In genomic region chr6:28929887-28930620, GRCh38 we compare ENCODE assay signal across 22 cellular contexts.
"Had no signal": no experiment of that assay in that cellular context is flagged by ENCODE, and none has a peak within 500 bp of the region (broad histone marks: within the 10 kb centered on the region; RNA-seq: fewer than 3 reads in every experiment).

No MANE protein-coding gene starts in this region.

- H3K4me3 Mint-ChIP-seq: activated CD4-positive, alpha-beta memory T cell treated with anti-CD3 and anti-CD28 coated beads, Interleukin-2, amount 10 ng/mL, durations not matched to agents 7 days and 5 days; activated CD4-positive, alpha-beta T cell treated with anti-CD3 and anti-CD28 coated beads for 36 hours; activated naive CD4-positive, alpha-beta T cell treated with anti-CD3 and anti-CD28 coated beads, Interleukin-2, amount 10 ng/mL, durations not matched to agents 7 days and 5 days; activated naive CD8-positive, alpha-beta T cell treated with anti-CD3 and anti-CD28 coated beads for 36 hours; activated T-cell treated with anti-CD3 and anti-CD28 coated beads, Interleukin-2, amount 50 U/mL, for 72 hours had no signal

- H3K4me2 ChIP-seq: PC-9 had no signal

- ATAC-seq: activated CD4-positive, alpha-beta T cell treated with anti-CD3 and anti-CD28 coated beads for 36 hours; activated T-cell treated with anti-CD3 and anti-CD28 coated beads, Interleukin-2, amount 50 U/mL, for 72 hours had no signal

- H3K36me3 Mint-ChIP-seq: activated naive CD4-positive, alpha-beta T cell treated with anti-CD3 and anti-CD28 coated beads, Interleukin-2, amount 10 ng/mL, durations not matched to agents 7 days and 5 days; activated naive CD8-positive, alpha-beta T cell treated with anti-CD3 and anti-CD28 coated beads for 36 hours had no signal

- H3K4me1 Mint-ChIP-seq: activated CD4-positive, alpha-beta T cell treated with anti-CD3 and anti-CD28 coated beads for 36 hours had no signal

- H3K4me3 ChIP-seq: PC-9 had no signal

- H3K27ac ChIP-seq: PC-9, VCaP had no signal

- H2AFZ ChIP-seq: PC-9 had no signal

- H3K9me3 Mint-ChIP-seq: activated CD4-positive, alpha-beta memory T cell treated with anti-CD3 and anti-CD28 coated beads, Interleukin-2, amount 10 ng/mL, durations not matched to agents 7 days and 5 days; activated naive CD4-positive, alpha-beta T cell treated with anti-CD3 and anti-CD28 coated beads, Interleukin-2, amount 10 ng/mL, durations not matched to agents 7 days and 5 days; activated naive CD8-positive, alpha-beta T cell treated with anti-CD3 and anti-CD28 coated beads for 36 hours; activated T-cell treated with anti-CD3 and anti-CD28 coated beads, Interleukin-2, amount 50 U/mL, for 72 hours; activated T-helper 2 cell treated with anti-CD3 and anti-CD28 coated beads, Interferon-gamma antibody, Interleukin-2, Interleukin-4, amounts not matched to agents 10 μg/mL and 5 μg/mL and 100 μg/mL, durations not matched to agents 14 hours and 24 hours and 36 hours had no signal

- DNase-seq: activated CD4-positive, alpha-beta memory T cell treated with anti-CD3 and anti-CD28 coated beads, Interleukin-2, amount 10 ng/mL, durations not matched to agents 7 days and 5 days; activated CD4-positive, alpha-beta T cell treated with anti-CD3 and anti-CD28 coated beads for 36 hours; activated CD4-positive, alpha-beta T cell treated with anti-CD3 and anti-CD28 coated beads, Interleukin-2, amount 50 U/mL, for 1 hour; activated gamma-delta T cell treated with Interleukin-2 at 50 U/mL for 16 hours; activated naive CD4-positive, alpha-beta T cell treated with anti-CD3 and anti-CD28 coated beads, Interleukin-2, amount 10 ng/mL, durations not matched to agents 7 days and 5 days; activated naive CD8-positive, alpha-beta T cell treated with anti-CD3 and anti-CD28 coated beads for 36 hours; activated T-cell treated with anti-CD3 and anti-CD28 coated beads for 4 hours; activated T-cell treated with anti-CD3 and anti-CD28 coated beads, Interleukin-2, amount 50 U/mL, for 72 hours; anterior cingulate cortex; MM.1S; NCI-H1105; NCI-H1436 treated with DMSO at 0.1 percent for 48 hours; NCI-H187; NCI-H2081; NCI-H510A treated with DMSO at 0.1 percent for 48 hours; NCI-H69; NK-92 treated with Interleukin-12 subunit alpha and Interleukin-12 subunit beta, amount 100 ng/mL, for 24 hours; PC-9; SIG-M5; T-helper 1 cell had no signal

- H3K27ac Mint-ChIP-seq: activated CD4-positive, alpha-beta memory T cell treated with anti-CD3 and anti-CD28 coated beads, Interleukin-2, amount 10 ng/mL, durations not matched to agents 7 days and 5 days; activated CD4-positive, alpha-beta T cell treated with anti-CD3 and anti-CD28 coated beads for 36 hours; activated naive CD4-positive, alpha-beta T cell treated with anti-CD3 and anti-CD28 coated beads, Interleukin-2, amount 10 ng/mL, durations not matched to agents 7 days and 5 days; activated naive CD8-positive, alpha-beta T cell treated with anti-CD3 and anti-CD28 coated beads for 36 hours; activated T-cell treated with anti-CD3 and anti-CD28 coated beads, Interleukin-2, amount 50 U/mL, for 72 hours; activated T-helper 2 cell treated with anti-CD3 and anti-CD28 coated beads, Interferon-gamma antibody, Interleukin-2, Interleukin-4, amounts not matched to agents 10 μg/mL and 5 μg/mL and 100 μg/mL, durations not matched to agents 14 hours and 24 hours and 36 hours had no signal
